In the genomic region with DNA sequence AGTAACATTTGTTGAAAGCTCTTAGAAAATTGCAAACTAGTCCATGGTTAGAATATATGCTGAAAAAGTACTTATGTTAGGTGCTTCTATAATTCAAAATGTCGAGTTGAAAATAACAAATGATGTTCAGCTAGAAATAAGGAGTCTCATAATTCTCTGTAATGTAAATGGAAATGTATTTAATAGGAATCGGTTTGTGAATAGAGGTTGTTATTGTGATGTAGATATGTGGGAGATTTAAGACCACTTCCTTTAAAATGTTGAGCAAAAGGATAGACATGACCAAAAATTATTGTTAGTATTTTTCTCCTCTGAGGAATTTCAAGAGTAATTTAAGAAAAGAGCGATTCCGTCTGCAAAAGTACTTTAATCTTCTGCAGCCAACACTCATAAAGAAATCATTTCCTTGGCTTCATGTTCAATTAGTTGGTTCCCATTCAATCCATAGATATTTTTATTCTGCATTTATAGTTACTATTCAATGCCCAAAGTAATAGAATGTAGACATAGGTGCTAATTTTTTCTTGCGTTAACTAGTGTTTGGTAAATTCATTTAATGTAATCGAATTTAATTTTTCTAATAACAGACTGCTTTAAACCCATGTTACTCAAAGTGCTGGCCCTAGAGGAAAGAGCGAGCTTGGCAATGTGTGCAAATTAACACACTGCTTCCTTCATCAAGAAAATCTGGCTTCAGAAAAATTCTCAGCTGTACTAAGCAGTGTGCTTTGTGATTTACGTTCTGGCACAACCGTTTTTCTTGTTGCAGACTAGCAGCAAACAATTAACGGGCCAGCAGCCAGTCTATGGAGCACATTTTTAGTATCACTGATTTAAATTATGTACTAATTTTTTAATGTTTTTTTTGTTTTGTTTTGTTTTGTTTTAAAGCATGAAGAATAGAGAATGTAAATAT, we compare ENCODE assay signal across 18 cellular contexts.
"Had no signal": no experiment of that assay in that cellular context is flagged by ENCODE, and none has a peak within 500 bp of the region (broad histone marks: within the 10 kb centered on the region; RNA-seq: fewer than 3 reads in every experiment).

No MANE protein-coding gene starts in this region.

- H3K9me3 Mint-ChIP-seq: activated CD4-positive, alpha-beta memory T cell treated with anti-CD3 and anti-CD28 coated beads, Interleukin-2, amount 10 ng/mL, durations not matched to agents 7 days and 5 days; activated T-cell treated with anti-CD3 and anti-CD28 coated beads, Interleukin-2, amount 50 U/mL, for 24 hours; neural crest cell; T-helper 1 cell treated with Interleukin-12 subunit alpha and Interleukin-12 subunit beta and Interleukin-4 antibody, amounts not matched to agents 30 μg/mL and 1 μg/mL, for 36 hours had no signal

- H3K9me3 ChIP-seq: adrenal gland, colonic mucosa, gastrocnemius medialis, heart right ventricle, lower lobe of right lung, pancreas, tibial nerve had no signal

- H3K4me3 ChIP-seq: adrenal gland, colonic mucosa, gastrocnemius medialis, heart right ventricle, lower lobe of right lung, pancreas, tibial nerve had no signal

- DNase-seq: activated CD4-positive, alpha-beta memory T cell treated with anti-CD3 and anti-CD28 coated beads, Interleukin-2, amount 10 ng/mL, durations not matched to agents 7 days and 5 days; activated CD4-positive, alpha-beta T cell treated with anti-CD3 and anti-CD28 coated beads for 4 hours; activated effector memory CD4-positive, alpha-beta T cell treated with Interleukin-2 at 50 U/mL for 16 hours; activated naive CD4-positive, alpha-beta T cell treated with anti-CD3 and anti-CD28 coated beads, Interleukin-2, amount 50 U/mL, for 16 hours; activated T-cell treated with anti-CD3 and anti-CD28 coated beads, Interleukin-2, amount 50 U/mL, for 24 hours; adrenal gland; caudate nucleus; colonic mucosa; gastrocnemius medialis; heart right ventricle; lower lobe of right lung; midbrain; pancreas; stimulated activated CD4-positive, alpha-beta T cell treated with anti-CD3 and anti-CD28 coated beads, Interleukin-12 subunit alpha, Interleukin-12 subunit beta, amount 100 ng/mL, for 4 hours; stimulated activated CD4-positive, alpha-beta T cell treated with anti-CD3 and anti-CD28 coated beads, Interleukin-2, amount 100 ng/mL, for 24 hours had no signal

- H3K27ac ChIP-seq: adrenal gland, colonic mucosa, gastrocnemius medialis, lower lobe of right lung, pancreas had no signal

- H3K27ac Mint-ChIP-seq: activated CD4-positive, alpha-beta memory T cell treated with anti-CD3 and anti-CD28 coated beads, Interleukin-2, amount 10 ng/mL, durations not matched to agents 7 days and 5 days; activated T-cell treated with anti-CD3 and anti-CD28 coated beads, Interleukin-2, amount 50 U/mL, for 24 hours; T-helper 1 cell treated with Interleukin-12 subunit alpha and Interleukin-12 subunit beta and Interleukin-4 antibody, amounts not matched to agents 30 μg/mL and 1 μg/mL, for 36 hours had no signal

- H3K27me3 ChIP-seq: adrenal gland, colonic mucosa, gastrocnemius medialis, heart right ventricle, pancreas, tibial nerve had no signal

- H3K4me1 Mint-ChIP-seq: neural crest cell had no signal

- H3K36me3 ChIP-seq: colonic mucosa, gastrocnemius medialis, pancreas had no signal

- FAIRE-seq: pancreas had no signal

- H3K4me3 Mint-ChIP-seq: activated CD4-positive, alpha-beta memory T cell treated with anti-CD3 and anti-CD28 coated beads, Interleukin-2, amount 10 ng/mL, durations not matched to agents 7 days and 5 days; activated T-cell treated with anti-CD3 and anti-CD28 coated beads, Interleukin-2, amount 50 U/mL, for 24 hours; neural crest cell; T-helper 1 cell treated with Interleukin-12 subunit alpha and Interleukin-12 subunit beta and Interleukin-4 antibody, amounts not matched to agents 30 μg/mL and 1 μg/mL, for 36 hours had no signal

- H3K4me1 ChIP-seq: adrenal gland, colonic mucosa, gastrocnemius medialis, lower lobe of right lung, pancreas had no signal

- ATAC-seq: gastrocnemius medialis, lower lobe of right lung, pancreas had no signal
